Comparison of ENCODE assay signal across 16 cellular contexts in the genomic region with DNA sequence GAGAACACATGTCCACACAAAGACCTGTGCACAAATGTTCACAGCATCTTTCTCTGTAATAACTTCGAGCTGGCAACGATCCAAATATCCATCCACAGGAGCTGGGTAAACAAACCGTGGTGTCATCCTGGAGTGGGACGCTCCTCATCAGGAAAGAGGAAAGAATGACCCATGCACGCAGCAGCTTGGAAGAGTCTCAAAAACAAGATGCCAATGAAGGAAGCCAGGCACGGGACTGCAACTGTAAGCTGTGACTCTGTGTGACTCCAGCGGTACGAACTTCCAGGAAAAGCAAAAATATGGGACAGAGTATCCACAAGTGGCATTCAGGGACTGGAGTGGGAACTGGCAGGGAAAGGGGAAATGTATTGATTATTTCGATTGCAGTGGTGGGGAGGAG. TPM values are rescaled to one million over a fixed set of nuclear protein-coding genes. Genes with fewer than 3 reads are reported as not detected.
A peak's percentile ranks its signal among the peaks of the same experiment; 100 is the strongest.
DNase-seq lines count a peak whose midpoint lies in the region; ATAC-seq, FAIRE-seq and TF ChIP-seq lines count a peak whose summit lies in the region.
"Had no signal": no experiment of that assay in that cellular context is flagged by ENCODE, and none has a peak within 500 bp of the region (broad histone marks: within the 10 kb centered on the region; RNA-seq: fewer than 3 reads in every experiment).

No MANE protein-coding gene starts in this region.

- TF ChIP-seq POLR2A in esophagus muscularis mucosa (IDR thresholded peaks at IDR 0.05; ENCODE audit: low read depth) (no peak), GM12891 (IDR thresholded peaks at IDR 0.05; ENCODE audit: low read depth, low read length) (no peak)

- H3K27ac Mint-ChIP-seq in type B pancreatic cell, result no peak overlapping the region
- H3K27ac Mint-ChIP-seq in nephron progenitor cell, result no peak overlapping the region
- H3K27ac Mint-ChIP-seq: neural progenitor cell had no signal

- H3K9me3 Mint-ChIP-seq in type B pancreatic cell (no peaks in the 10 kb centered on the region), nephron progenitor cell (no peaks in the 10 kb centered on the region)
- H3K9me3 Mint-ChIP-seq: activated T-cell treated with anti-CD3 and anti-CD28 coated beads, Interleukin-2, amount 50 U/mL, for 4 hours; neural progenitor cell had no signal

- intact Hi-C loops in right cardiac atrium (cut with DNase I), result no loop called here
- intact Hi-C loops in left cardiac atrium (cut with DNase I), result no loop called here
- intact Hi-C loops in esophagus muscularis mucosa (cut with DNase I), result no loop called here

- H3K4me1 ChIP-seq in right cardiac atrium (ENCODE audit: control insufficient read depth, insufficient read depth, low read length), result peaks cover 12% of the 10 kb centered on the region
- H3K4me1 ChIP-seq in esophagus muscularis mucosa, result peaks cover 72 to 82% (median 76%) of the 10 kb centered on the region in 4 donors
- H3K4me1 ChIP-seq: neural progenitor cell had no signal

- no peaks in the 10 kb centered on the region for H3K9me3 ChIP-seq in right cardiac atrium (ENCODE audit: control insufficient read depth, low read length)
- H3K9me3 ChIP-seq in esophagus muscularis mucosa, result no peaks in the 10 kb centered on the region

- no peak for FAIRE-seq in GM12891 (lab: Jason Lieb, UNC)
- FAIRE-seq: small intestine had no signal

- H3K36me3 ChIP-seq in esophagus muscularis mucosa, result no peaks in the 10 kb centered on the region
- H3K36me3 ChIP-seq: neural progenitor cell had no signal

- peak; percentile 45 for TF ChIP-seq EP300 in esophagus muscularis mucosa (IDR thresholded peaks at IDR 0.05)

- peaks cover 39% of the 10 kb centered on the region for H3K4me1 Mint-ChIP-seq in type B pancreatic cell (ENCODE audit: unreplicated experiment)
- peaks cover 58% of the 10 kb centered on the region for H3K4me1 Mint-ChIP-seq in nephron progenitor cell

- no peak overlapping the region for H3K4me3 ChIP-seq in right cardiac atrium (ENCODE audit: low read length)
- H3K4me3 ChIP-seq in esophagus muscularis mucosa, result no peak overlapping the region
- H3K4me3 ChIP-seq: neural progenitor cell had no signal

- peaks cover 10% of the 10 kb centered on the region for H3K27me3 Mint-ChIP-seq in type B pancreatic cell
- peaks cover 31% of the 10 kb centered on the region for H3K27me3 Mint-ChIP-seq in nephron progenitor cell (ENCODE audit: low read depth, poor library complexity)

- H3K27ac ChIP-seq in right cardiac atrium (ENCODE audit: low read length) (peak overlapping the region; percentile 7), esophagus muscularis mucosa (replicated peaks in 1 of 4) (peak overlapping the region; percentile 67 to 78 (median 74))
- H3K27ac ChIP-seq: neural progenitor cell had no signal

- no peaks in the 10 kb centered on the region for H3K36me3 Mint-ChIP-seq in type B pancreatic cell
- no peaks in the 10 kb centered on the region for H3K36me3 Mint-ChIP-seq in nephron progenitor cell (ENCODE audit: low read depth)
- H3K36me3 Mint-ChIP-seq: neural progenitor cell had no signal

- 29% methylated on average over 9 of the region's 9 CpGs for WGBS in right cardiac atrium
- WGBS in esophagus muscularis mucosa, result 21% methylated on average over 9 of the region's 9 CpGs

- H3K4me3 Mint-ChIP-seq in type B pancreatic cell (peak overlapping the region; percentile 26), nephron progenitor cell (no peak overlapping the region)
- H3K4me3 Mint-ChIP-seq: activated T-cell treated with anti-CD3 and anti-CD28 coated beads, Interleukin-2, amount 50 U/mL, for 4 hours; neural progenitor cell had no signal

- TF ChIP-seq CTCF in esophagus muscularis mucosa (IDR thresholded peaks at IDR 0.05), result no peak
- TF ChIP-seq CTCF in type B pancreatic cell (conservative IDR thresholded peaks at IDR 0.05), result no peak
- no peak for TF ChIP-seq CTCF in nephron progenitor cell (IDR thresholded peaks at IDR 0.05)

- H3K27me3 ChIP-seq in right cardiac atrium (ENCODE audit: control insufficient read depth, insufficient read depth) (no peaks in the 10 kb centered on the region), esophagus muscularis mucosa (no peaks in the 10 kb centered on the region)
- H3K27me3 ChIP-seq: neural progenitor cell had no signal

- DNase-seq in right cardiac atrium, result peak in 1 of 3 donors; percentile 24
- no peak for DNase-seq in left cardiac atrium
- DNase-seq in NCI-H2171 treated with DMSO at 0.1 percent for 48 hours (lab: John Stamatoyannopoulos, UW), result peak; percentile 75
- DNase-seq in esophagus muscularis mucosa (ENCODE audit: extremely low spot score), result no peak
- DNase-seq in type B pancreatic cell (ENCODE audit: extremely low spot score, unreplicated experiment), result no peak
- DNase-seq in nephron progenitor cell, result no peak
- no peak for DNase-seq in GM12891 (ENCODE audit: insufficient read length, low spot score)
- DNase-seq: activated CD4-positive, alpha-beta T cell treated with anti-CD3 and anti-CD28 coated beads for 1 hour; activated T-cell treated with anti-CD3 and anti-CD28 coated beads, Interleukin-2, amount 50 U/mL, for 4 hours; H7; small intestine; SW 1271 had no signal

- no peak for ATAC-seq in right cardiac atrium
- ATAC-seq in left cardiac atrium, result no peak
- no peak for ATAC-seq in HG03439 (IDR thresholded peaks at IDR 0.05; ENCODE audit: unreplicated experiment)
- ATAC-seq: activated T-cell treated with anti-CD3 and anti-CD28 coated beads, Interleukin-2, amount 50 U/mL, for 4 hours; left colon had no signal

TF ChIP-seq in GM12891, 5 proteins besides CTCF, POLR2A, EP300 and RAD21:
- TF ChIP-seq PAX5 (IDR thresholded peaks at IDR 0.05; ENCODE audit: insufficient read depth, low read length, severe bottlenecking) (no peak), SPI1 (IDR thresholded peaks at IDR 0.05; ENCODE audit: low read depth, low read length) (no peak), TAF1 (IDR thresholded peaks at IDR 0.05; ENCODE audit: low read depth, low read length) (no peak), POLR2AphosphoS5 (IDR thresholded peaks at IDR 0.05; ENCODE audit: low read depth, low read length) (no peak), POU2F2 (IDR thresholded peaks at IDR 0.05; ENCODE audit: low read depth, low read length) (no peak)

RNA-seq across cellular contexts. Expression of gene CIBAR2, which starts 36.7 kb away (rescaled TPM):
- total RNA-seq in right cardiac atrium (not detected), left cardiac atrium (not detected), esophagus muscularis mucosa (not detected), type B pancreatic cell (ENCODE audit: low replicate concordance) (1.3 and 4.9 TPM in 2 replicates)
- polyA plus RNA-seq in right cardiac atrium, result 0.09 TPM
- polyA plus RNA-seq in GM12891 (2012; ENCODE audit: low read depth, missing spikeins), result 0.21 TPM
- total RNA-seq: activated T-cell treated with anti-CD3 and anti-CD28 coated beads, Interleukin-2, amount 50 U/mL, for 4 hours; H7; left colon; subcutaneous adipose tissue had no signal
